9 cellular contexts compared by ENCODE assay signal in the genomic region with DNA sequence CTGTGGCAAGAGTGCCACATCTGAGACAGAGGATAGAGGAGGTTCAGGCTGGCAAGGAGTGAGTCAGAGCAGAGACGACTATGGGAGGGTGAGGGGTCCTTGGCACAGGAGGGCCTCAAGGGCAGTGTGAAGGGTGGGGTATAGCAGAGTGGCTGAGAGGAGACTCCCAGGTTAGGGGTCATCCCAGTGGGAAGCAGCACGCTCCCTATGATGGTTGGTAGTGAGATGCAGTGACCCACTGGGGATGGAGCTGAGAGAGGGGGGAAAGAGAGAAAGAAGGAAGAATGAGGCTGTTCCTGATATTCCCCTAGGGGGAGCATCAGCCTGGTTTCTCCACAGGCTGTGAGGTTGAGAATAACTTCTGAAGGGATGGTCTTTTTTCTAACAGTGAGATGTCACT.
DNase-seq lines count a peak whose midpoint lies in the region; ATAC-seq, FAIRE-seq and TF ChIP-seq lines count a peak whose summit lies in the region.
"Had no signal": no experiment of that assay in that cellular context is flagged by ENCODE, and none has a peak within 500 bp of the region (broad histone marks: within the 10 kb centered on the region; RNA-seq: fewer than 3 reads in every experiment).

No MANE protein-coding gene starts in this region.

- ATAC-seq in stimulated activated naive CD8-positive, alpha-beta T cell treated with anti-CD3 and anti-CD28 coated beads, Interleukin-15, Interleukin-2, amounts not matched to agents 100 U/mL and 50 U/mL, for 24 hours: peak; percentile 58
- ATAC-seq in stimulated activated naive CD8-positive, alpha-beta T cell treated with anti-CD3 and anti-CD28 coated beads, Interleukin-15, amount 100 ng/mL, for 72 hours: no peak
- ATAC-seq in PC-3: peak; percentile 70
- ATAC-seq in upper lobe of right lung: peak; percentile 39

- H3K4me1 Mint-ChIP-seq in stimulated activated naive CD8-positive, alpha-beta T cell treated with anti-CD3 and anti-CD28 coated beads, Interleukin-15, amount 100 ng/mL, for 72 hours: peaks cover 8% of the 10 kb centered on the region

- H3K9me3 Mint-ChIP-seq in stimulated activated naive CD8-positive, alpha-beta T cell treated with anti-CD3 and anti-CD28 coated beads, Interleukin-15, amount 100 ng/mL, for 72 hours: no peaks in the 10 kb centered on the region

- H3K9me2 ChIP-seq in PC-3 (replicated peaks; ENCODE audit: low read length) (no peaks in the 10 kb centered on the region), hepatocyte (replicated peaks; ENCODE audit: insufficient read depth) (no peaks in the 10 kb centered on the region)

- peak overlapping the region in 1 of 2 donors; percentile 80 for H3K27ac Mint-ChIP-seq in stimulated activated naive CD8-positive, alpha-beta T cell treated with anti-CD3 and anti-CD28 coated beads, Interleukin-15, amount 100 ng/mL, for 72 hours

- TF ChIP-seq CTCF in PC-3 (conservative IDR thresholded peaks at IDR 0.05; ENCODE audit: low read depth, low read length): peak; percentile 62
- TF ChIP-seq CTCF in hepatocyte (IDR thresholded peaks at IDR 0.05; ENCODE audit: poor library complexity): peak; percentile 15
- TF ChIP-seq CTCF in upper lobe of right lung (IDR thresholded peaks at IDR 0.05): no peak

- 94% methylated on average over 2 of the region's 2 CpGs for WGBS in hepatocyte (ENCODE audit: low lambda C conversion rate, missing lambda C conversion rate)

- H3K4me3 Mint-ChIP-seq in stimulated activated naive CD8-positive, alpha-beta T cell treated with anti-CD3 and anti-CD28 coated beads, Interleukin-15, amount 100 ng/mL, for 72 hours: no peak overlapping the region

- H3K9ac ChIP-seq in PC-3 (ENCODE audit: low read length): no peak overlapping the region

- H3F3A ChIP-seq in PC-3 (ENCODE audit: low read length, unreplicated experiment): no peaks in the 10 kb centered on the region

- H3K4me3 ChIP-seq in PC-3 (ENCODE audit: low read length): no peak overlapping the region
- no peak overlapping the region for H3K4me3 ChIP-seq in hepatocyte
- H3K4me3 ChIP-seq in upper lobe of right lung: no peak overlapping the region

- CTCF ChIA-PET in PC-3 (lab: Charles Lee): interaction anchor here (0.6 kb wide), 1 partner anchor 63 kb away, joined by 3 read pairs; no protein-coding TSS in a partner anchor

- H3K4me2 ChIP-seq in PC-3 (ENCODE audit: low read length) (no peak overlapping the region), hepatocyte (no peak overlapping the region)

- H3K36me3 ChIP-seq in PC-3 (ENCODE audit: low read depth, low read length) (no peaks in the 10 kb centered on the region), hepatocyte (replicated peaks; ENCODE audit: insufficient read depth, low read depth) (no peaks in the 10 kb centered on the region), upper lobe of right lung (peaks cover 31% of the 10 kb centered on the region)

- H3K79me2 ChIP-seq in PC-3 (ENCODE audit: low read length): no peaks in the 10 kb centered on the region
- H3K79me2 ChIP-seq in hepatocyte: no peaks in the 10 kb centered on the region

- POLR2A ChIA-PET in PC-3 (lab: Charles Lee; ENCODE audit: unreplicated experiment): no interaction called here

- no peak for FAIRE-seq in urothelium cell line (lab: Jason Lieb, UNC)

- intact Hi-C loops in PC-3 (cut with micrococcal nuclease): loop anchor here (2.0 kb wide), 1 partner anchor 104 kb away; no protein-coding TSS in a partner anchor
- intact Hi-C loops in upper lobe of right lung (cut with DNase I): no loop called here

- H3K27me3 Mint-ChIP-seq in stimulated activated naive CD8-positive, alpha-beta T cell treated with anti-CD3 and anti-CD28 coated beads, Interleukin-15, amount 100 ng/mL, for 72 hours: no peaks in the 10 kb centered on the region

- DNase-seq in stimulated activated naive CD8-positive, alpha-beta T cell treated with anti-CD3 and anti-CD28 coated beads, Interleukin-15, Interleukin-2, amounts not matched to agents 100 U/mL and 50 U/mL, for 24 hours: no peak
- DNase-seq in stimulated activated naive CD8-positive, alpha-beta T cell treated with anti-CD3 and anti-CD28 coated beads, Interleukin-15, amount 100 ng/mL, for 72 hours: no peak
- DNase-seq in PC-3 (peak; percentile 25), hepatocyte (ENCODE audit: low spot score) (no peak), upper lobe of right lung (no peak), ureter (ENCODE audit: low spot score) (no peak), urothelium cell line (ENCODE audit: low spot score) (no peak)
- DNase-seq in activated T-cell treated with anti-CD3 and anti-CD28 coated beads, Interleukin-2, amount 50 U/mL, for 48 hours: no peak
- DNase-seq: SW 1271 had no signal

- no peaks in the 10 kb centered on the region for H3K4me1 ChIP-seq in PC-3 (ENCODE audit: insufficient read depth, low read length)
- no peaks in the 10 kb centered on the region for H3K4me1 ChIP-seq in hepatocyte (ENCODE audit: insufficient read depth)
- no peaks in the 10 kb centered on the region for H3K4me1 ChIP-seq in upper lobe of right lung

- no TSS peak for BruUV-seq in PC-3 (replicated peaks; lab: Mats Ljungman, UMichigan)

- no peak overlapping the region for H3K27ac ChIP-seq in PC-3 (ENCODE audit: low read length)
- H3K27ac ChIP-seq in hepatocyte: no peak overlapping the region
- H3K27ac ChIP-seq in upper lobe of right lung: no peak overlapping the region

- H4K20me1 ChIP-seq in PC-3 (ENCODE audit: low read length) (no peaks in the 10 kb centered on the region), hepatocyte (ENCODE audit: insufficient read depth, poor library complexity, severe bottlenecking) (no peaks in the 10 kb centered on the region)

- H2AFZ ChIP-seq in PC-3 (ENCODE audit: low read length): no peak overlapping the region
- no peak overlapping the region for H2AFZ ChIP-seq in hepatocyte

- H3K27me3 ChIP-seq in PC-3 (ENCODE audit: low read length): no peaks in the 10 kb centered on the region
- no peaks in the 10 kb centered on the region for H3K27me3 ChIP-seq in hepatocyte
- no peaks in the 10 kb centered on the region for H3K27me3 ChIP-seq in upper lobe of right lung

- H3K9me3 ChIP-seq in PC-3 (ENCODE audit: low read length) (no peaks in the 10 kb centered on the region), hepatocyte (ENCODE audit: low read depth) (no peaks in the 10 kb centered on the region), upper lobe of right lung (no peaks in the 10 kb centered on the region)
